ENCODE assay signal across 29 cellular contexts in genomic region chr9:84122572-84122971, GRCh38.
"Had no signal": no experiment of that assay in that cellular context is flagged by ENCODE, and none has a peak within 500 bp of the region (broad histone marks: within the 10 kb centered on the region; RNA-seq: fewer than 3 reads in every experiment).

No MANE protein-coding gene starts in this region.

- H3K27ac ChIP-seq: dorsolateral prefrontal cortex, epithelial cell of prostate, gastrocnemius medialis, hepatocyte, prostate gland, right atrium auricular region, sigmoid colon, testis, tibial nerve, upper lobe of left lung had no signal

- H3K79me2 ChIP-seq: hepatocyte had no signal

- ATAC-seq: esophagus mucosa; gastrocnemius medialis; left lobe of liver; natural killer cell treated with Interleukin-12 subunit alpha and Interleukin-12 subunit beta and Interleukin-15 and Interleukin-18, amount 100 ng/mL, for 72 hours; stimulated activated memory B cell treated with anti-CD40 and anti-IgM and Interleukin-4, amounts not matched to agents 10 μg/mL and 1 μg/mL and 100 μg/mL, for 72 hours; stimulated activated naive CD8-positive, alpha-beta T cell treated with anti-CD3 and anti-CD28 coated beads, Interleukin-15, Interleukin-2, amounts not matched to agents 100 U/mL and 50 U/mL, for 24 hours had no signal

- H3K4me2 ChIP-seq: hepatocyte had no signal

- H3K4me1 ChIP-seq: prostate gland, right atrium auricular region had no signal

- FAIRE-seq: colon, kidney, urothelium cell line had no signal

- H3K36me3 ChIP-seq: gastrocnemius medialis, prostate gland, right atrium auricular region, sigmoid colon, tibial nerve, upper lobe of left lung had no signal

- H3K4me3 Mint-ChIP-seq: endodermal cell; memory B cell; natural killer cell treated with Interleukin-12 subunit alpha and Interleukin-12 subunit beta and Interleukin-15 and Interleukin-18, amount 100 ng/mL, for 72 hours; stimulated activated memory B cell treated with anti-CD40 and anti-IgM and Interleukin-4, amounts not matched to agents 10 μg/mL and 1 μg/mL and 100 μg/mL, for 72 hours had no signal

- H3K9me3 ChIP-seq: gastrocnemius medialis, mucosa of descending colon, prostate gland, right atrium auricular region, testis, upper lobe of left lung had no signal

- DNase-seq: dorsolateral prefrontal cortex; effector CD4-positive, alpha-beta T cell; endodermal cell; gastrocnemius medialis; head of caudate nucleus; kidney; mucosa of descending colon; naive B cell; nucleus accumbens; sigmoid colon; stimulated activated CD4-positive, alpha-beta T cell treated with anti-CD3 and anti-CD28 coated beads, Interleukin-2, amount 100 ng/mL, for 24 hours; stimulated activated CD4-positive, alpha-beta T cell treated with anti-CD3 and anti-CD28 coated beads, Interleukin-4, amount 100 ng/mL, for 4 hours; stimulated activated naive CD8-positive, alpha-beta T cell treated with anti-CD3 and anti-CD28 coated beads, Interleukin-15, Interleukin-2, amounts not matched to agents 100 U/mL and 50 U/mL, for 24 hours; substantia nigra; testis; upper lobe of left lung had no signal

- H3K36me3 Mint-ChIP-seq: memory B cell; stimulated activated memory B cell treated with anti-CD40 and anti-IgM and Interleukin-4, amounts not matched to agents 10 μg/mL and 1 μg/mL and 100 μg/mL, for 72 hours had no signal

- H3K4me3 ChIP-seq: dorsolateral prefrontal cortex, gastrocnemius medialis, hepatocyte, lung, mucosa of descending colon, prostate gland, right atrium auricular region, sigmoid colon, testis, tibial nerve, upper lobe of left lung had no signal

- H2AFZ ChIP-seq: hepatocyte had no signal

- H3K4me1 Mint-ChIP-seq: naive B cell; stimulated activated memory B cell treated with anti-CD40 and anti-IgM and Interleukin-4, amounts not matched to agents 10 μg/mL and 1 μg/mL and 100 μg/mL, for 72 hours had no signal

- H3K27me3 ChIP-seq: gastrocnemius medialis, hepatocyte, right atrium auricular region, testis, tibial nerve, upper lobe of left lung had no signal

- H3K27ac Mint-ChIP-seq: endodermal cell; memory B cell; naive B cell; natural killer cell treated with Interleukin-12 subunit alpha and Interleukin-12 subunit beta and Interleukin-15 and Interleukin-18, amount 100 ng/mL, for 72 hours; stimulated activated memory B cell treated with anti-CD40 and anti-IgM and Interleukin-4, amounts not matched to agents 10 μg/mL and 1 μg/mL and 100 μg/mL, for 72 hours had no signal

- H3K9me3 Mint-ChIP-seq: endodermal cell; natural killer cell treated with Interleukin-12 subunit alpha and Interleukin-12 subunit beta and Interleukin-15 and Interleukin-18, amount 100 ng/mL, for 72 hours had no signal
